ENCODE assay signal across 1 cellular context in genomic region chr16:89200124-89200849, GRCh38.
TF ChIP-seq lines count a peak whose summit lies in the region.

SLC22A31 (minus strand) TSS chr16:89200537; CDS start chr16:89200501, 36 bp downstream.

TF ChIP-seq in HepG2, 621 proteins besides CTCF, POLR2A, EP300 and RAD21 (continued from another document and continues in another):
- TF ChIP-seq ZNF740 (CRISPR knock-in tag; IDR thresholded peaks at IDR 0.05) (peak; percentile 19; the same call in 1 of the 2 replicates), TIGD3 (CRISPR knock-in tag; IDR thresholded peaks at IDR 0.05; ENCODE audit: borderline replicate concordance) (no peak), NFYB (CRISPR knock-in tag; IDR thresholded peaks at IDR 0.05) (no peak), HINFP (CRISPR knock-in tag; IDR thresholded peaks at IDR 0.05; ENCODE audit: low read depth) (peak; percentile 33; the same call in 1 of the 2 replicates), ZBTB49 (CRISPR knock-in tag; IDR thresholded peaks at IDR 0.05; ENCODE audit: borderline replicate concordance) (no peak), ZBTB3 (CRISPR knock-in tag; IDR thresholded peaks at IDR 0.05; ENCODE audit: borderline replicate concordance, low read depth) (0 out of 2 replicates have a peak, but pooled peaks have one; percentile 70), ZFP41 (CRISPR knock-in tag; IDR thresholded peaks at IDR 0.05; ENCODE audit: borderline replicate concordance) (0 out of 2 replicates have a peak, but pooled peaks have one; percentile 56), MAFG (CRISPR knock-in tag; IDR thresholded peaks at IDR 0.05) (no peak), GPBP1L1 (CRISPR knock-in tag; IDR thresholded peaks at IDR 0.05) (no peak), ZNF569 (CRISPR knock-in tag; IDR thresholded peaks at IDR 0.05; ENCODE audit: borderline replicate concordance) (0 out of 2 replicates have a peak, but pooled peaks have one; percentile 89), POGZ (CRISPR knock-in tag; IDR thresholded peaks at IDR 0.05) (no peak), RCOR2 (CRISPR knock-in tag; IDR thresholded peaks at IDR 0.05) (no peak), PBX2 (CRISPR knock-in tag; IDR thresholded peaks at IDR 0.05) (no peak), TEF (CRISPR knock-in tag; IDR thresholded peaks at IDR 0.05) (no peak), ZNF546 (CRISPR knock-in tag; conservative IDR thresholded peaks at IDR 0.05) (0 out of 2 replicates have a peak, but pooled peaks have one; percentile 1), MED8 (CRISPR knock-in tag; IDR thresholded peaks at IDR 0.05; ENCODE audit: insufficient replicate concordance) (peak; percentile 31), ZNF12 (CRISPR knock-in tag; IDR thresholded peaks at IDR 0.05) (peak; percentile 8; the same call in 1 of the 2 replicates), PCBP2 (optimal IDR thresholded peaks at IDR 0.05; ENCODE audit: low read depth, low read length, poor library complexity, severe bottlenecking) (no peak), ATAD3A (CRISPR knock-in tag; IDR thresholded peaks at IDR 0.05) (0 out of 2 replicates have a peak, but pooled peaks have one; percentile 11), ZNF335 (CRISPR knock-in tag; IDR thresholded peaks at IDR 0.05) (peak; percentile 59; the same call in 1 of the 2 replicates), HMGXB4 (CRISPR knock-in tag; IDR thresholded peaks at IDR 0.05; ENCODE audit: borderline replicate concordance in 1 of 2, low read depth in 1 of 2) (peak in 1 of 2 experiments; percentile 84; a peak in 3 of 4 replicates), HIC2 (CRISPR knock-in tag; IDR thresholded peaks at IDR 0.05; ENCODE audit: low read depth) (peak; percentile 81), GATAD2A (CRISPR knock-in tag; IDR thresholded peaks at IDR 0.05) (peak; percentile 58; the same call in 1 of the 2 replicates), ZNF543 (CRISPR knock-in tag; IDR thresholded peaks at IDR 0.05) (peak; percentile 76; the same call in 1 of the 2 replicates), CBFB (CRISPR knock-in tag; IDR thresholded peaks at IDR 0.05) (no peak; the same call in 1 of the 2 replicates), ZNF296 (CRISPR knock-in tag; conservative IDR thresholded peaks at IDR 0.05) (peak; percentile 3; the same call in 1 of the 2 replicates), SALL1 (CRISPR knock-in tag; IDR thresholded peaks at IDR 0.05) (peak; percentile 56; the same call in 1 of the 2 replicates), NR2F1 (CRISPR knock-in tag; IDR thresholded peaks at IDR 0.05) (peak; percentile 93 to 97), CEBPZ (IDR thresholded peaks at IDR 0.05; ENCODE audit: low read length) (no peak), AHR (CRISPR knock-in tag; IDR thresholded peaks at IDR 0.05) (no peak), BCLAF1 (IDR thresholded peaks at IDR 0.05) (no peak), ZSCAN12 (CRISPR knock-in tag; IDR thresholded peaks at IDR 0.05) (0 out of 2 replicates have a peak, but pooled peaks have one; percentile 5), CSRNP2 (CRISPR knock-in tag; conservative IDR thresholded peaks at IDR 0.05; ENCODE audit: low read depth) (no peak)
